ENCODE assay signal across 8 cellular contexts in genomic region chr10:30671011-30671616, GRCh38. TPM values are rescaled to one million over a fixed set of nuclear protein-coding genes. Genes with fewer than 3 reads are reported as not detected.
A peak's percentile ranks its signal among the peaks of the same experiment; 100 is the strongest.
DNase-seq lines count a peak whose midpoint lies in the region; ATAC-seq and TF ChIP-seq lines count a peak whose summit lies in the region.

No MANE protein-coding gene starts in this region.

- H3K9me3 Mint-ChIP-seq in activated naive CD8-positive, alpha-beta T cell treated with anti-CD3 and anti-CD28 coated beads, Interleukin-2, amount 10 ng/mL, durations not matched to agents 7 days and 5 days = no peaks in the 10 kb centered on the region

- H3K27ac Mint-ChIP-seq in activated naive CD8-positive, alpha-beta T cell treated with anti-CD3 and anti-CD28 coated beads, Interleukin-2, amount 10 ng/mL, durations not matched to agents 7 days and 5 days = no peak overlapping the region

- H3K4me1 Mint-ChIP-seq in activated naive CD8-positive, alpha-beta T cell treated with anti-CD3 and anti-CD28 coated beads, Interleukin-2, amount 10 ng/mL, durations not matched to agents 7 days and 5 days = peaks cover 6% of the 10 kb centered on the region

- intact Hi-C loops in left ventricle myocardium superior (cut with micrococcal nuclease) = no loop called here

- H3K27me3 Mint-ChIP-seq in activated naive CD8-positive, alpha-beta T cell treated with anti-CD3 and anti-CD28 coated beads, Interleukin-2, amount 10 ng/mL, durations not matched to agents 7 days and 5 days = peaks cover 40% of the 10 kb centered on the region

- ATAC-seq in HG03432 (IDR thresholded peaks at IDR 0.05; ENCODE audit: unreplicated experiment) = peak; percentile 67
- ATAC-seq in activated naive CD8-positive, alpha-beta T cell treated with anti-CD3 and anti-CD28 coated beads, Interleukin-2, amount 10 ng/mL, durations not matched to agents 7 days and 5 days (ENCODE audit: low read depth) = peak; percentile 66
- ATAC-seq in left ventricle myocardium superior = peak; percentile 47
- no peak for ATAC-seq in omental fat pad (ENCODE audit: low FRiP score)

- H3K4me3 Mint-ChIP-seq in activated naive CD8-positive, alpha-beta T cell treated with anti-CD3 and anti-CD28 coated beads, Interleukin-2, amount 10 ng/mL, durations not matched to agents 7 days and 5 days = peak overlapping the region; percentile 70

- TF ChIP-seq CTCF in omental fat pad (IDR thresholded peaks at IDR 0.05) = peak in 1 of 3 donors; percentile 37

- POLR2A ChIA-PET in activated naive CD8-positive, alpha-beta T cell treated with anti-CD3 and anti-CD28 coated beads, Interleukin-2, amount 10 ng/mL, durations not matched to agents 7 days and 5 days (lab: Charles Lee) = no interaction called here

- DNase-seq in activated CD8-positive, alpha-beta memory T cell treated with anti-CD3 and anti-CD28 coated beads, Interleukin-2, amount 50 U/mL, for 4 hours = peak; percentile 22
- no peak for DNase-seq in activated CD8-positive, alpha-beta memory T cell treated with anti-CD3 and anti-CD28 coated beads, Interleukin-2, amount 50 U/mL, for 48 hours
- DNase-seq in NCI-H82 treated with DMSO at 0.1 percent for 48 hours (lab: John Stamatoyannopoulos, UW; ENCODE audit: unreplicated experiment) = peak; percentile 23
- no peak for DNase-seq in activated naive CD8-positive, alpha-beta T cell treated with anti-CD3 and anti-CD28 coated beads, Interleukin-2, amount 10 ng/mL, durations not matched to agents 7 days and 5 days
- no peak for DNase-seq in left ventricle myocardium superior
- peak; percentile 65 for DNase-seq in retina
- no peak for DNase-seq in omental fat pad (ENCODE audit: low spot score)

- no peaks in the 10 kb centered on the region for H3K36me3 Mint-ChIP-seq in activated naive CD8-positive, alpha-beta T cell treated with anti-CD3 and anti-CD28 coated beads, Interleukin-2, amount 10 ng/mL, durations not matched to agents 7 days and 5 days

RNA-seq across cellular contexts. Expression of gene LYZL2, which starts 41.6 kb away (rescaled TPM):
- total RNA-seq in activated naive CD8-positive, alpha-beta T cell treated with anti-CD3 and anti-CD28 coated beads, Interleukin-2, amount 10 ng/mL, durations not matched to agents 7 days and 5 days = not detected
- total RNA-seq in left ventricle myocardium superior (not detected), omental fat pad (not detected)

Comparison
In these comparisons a context has a peak if more than half of its experiments do, and no peak if none do; other contexts are left out.
1. DNase-seq: peak in activated CD8-positive, alpha-beta memory T cell treated with anti-CD3 and anti-CD28 coated beads, Interleukin-2, amount 50 U/mL, for 4 hours (single experiment), NCI-H82 treated with DMSO at 0.1 percent for 48 hours (single experiment) and retina (single experiment); none in activated CD8-positive, alpha-beta memory T cell treated with anti-CD3 and anti-CD28 coated beads, Interleukin-2, amount 50 U/mL, for 48 hours (single experiment), activated naive CD8-positive, alpha-beta T cell treated with anti-CD3 and anti-CD28 coated beads, Interleukin-2, amount 10 ng/mL, durations not matched to agents 7 days and 5 days (single experiment), left ventricle myocardium superior (single experiment) and omental fat pad (single experiment).